Comparison of ENCODE assay signal across 8 cellular contexts in the genomic region with DNA sequence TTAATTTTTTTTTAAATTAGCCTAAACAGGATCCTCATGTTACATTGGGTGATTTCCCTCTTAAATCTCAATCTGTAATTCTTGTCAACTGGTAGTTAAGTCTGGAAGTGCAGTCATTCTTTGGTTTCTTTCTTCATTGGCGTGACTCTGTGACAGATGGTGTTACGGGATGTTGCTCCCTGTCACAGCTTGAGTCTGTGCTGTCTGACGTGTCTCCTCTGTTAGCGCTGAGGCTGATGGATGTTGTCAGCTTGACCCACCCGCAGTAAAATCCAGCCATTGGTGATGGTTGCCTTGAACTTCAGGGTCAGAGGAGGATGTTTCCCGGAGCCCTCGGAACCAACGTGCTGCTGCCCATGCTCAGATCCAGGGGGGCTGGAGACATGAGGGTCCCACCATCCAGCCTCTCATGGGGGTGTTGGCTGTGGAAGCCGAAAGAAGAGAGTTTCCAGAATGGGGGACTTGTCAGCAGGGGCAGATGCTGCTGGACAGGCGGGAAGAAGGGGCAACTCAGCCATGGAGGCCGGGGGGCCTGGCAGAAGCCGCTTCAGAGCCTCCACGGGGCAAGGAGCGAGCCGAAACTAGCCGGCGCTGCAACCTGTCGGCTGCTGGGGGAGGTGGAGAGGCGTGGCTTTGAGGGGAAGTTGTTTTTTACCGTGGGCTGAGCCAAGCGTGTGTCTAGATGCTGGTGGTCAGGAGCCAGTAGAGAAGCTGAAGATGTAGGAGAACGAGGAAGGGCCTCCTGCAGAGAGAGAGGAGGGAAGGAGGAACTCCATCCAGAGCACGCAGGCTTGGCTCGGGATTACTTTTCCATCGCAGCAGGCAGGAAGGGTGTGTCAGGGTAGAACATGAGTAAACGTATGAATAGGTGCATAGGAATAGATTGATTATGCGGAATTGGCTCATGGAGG. TPM values are rescaled to one million over a fixed set of nuclear protein-coding genes. Genes with fewer than 3 reads are reported as not detected.
DNase-seq lines count a peak whose midpoint lies in the region; ATAC-seq and TF ChIP-seq lines count a peak whose summit lies in the region.

No MANE protein-coding gene starts in this region.

- no peak overlapping the region for H4K91ac ChIP-seq in trophoblast cell (ENCODE audit: low read depth, low read length)

- peaks cover 2% of the 10 kb centered on the region for H3K79me1 ChIP-seq in trophoblast cell (ENCODE audit: low read length)

- no peak overlapping the region for H2AFZ ChIP-seq in trophoblast cell (ENCODE audit: insufficient read depth, low read length, poor library complexity)

- H2AK5ac ChIP-seq in trophoblast cell (ENCODE audit: low read length), result no peak overlapping the region

- H4K8ac ChIP-seq in trophoblast cell (ENCODE audit: low read depth, low read length), result no peak overlapping the region

- peaks cover 35% of the 10 kb centered on the region for H3K36me3 Mint-ChIP-seq in endothelial cell (ENCODE audit: low read depth, unreplicated experiment)

- H3K23ac ChIP-seq in trophoblast cell (ENCODE audit: low read length), result no peak overlapping the region

- ATAC-seq in GM19397 (IDR thresholded peaks at IDR 0.05; ENCODE audit: unreplicated experiment), result no peak

- H2BK5ac ChIP-seq in trophoblast cell (ENCODE audit: low read depth, low read length, poor library complexity), result no peak overlapping the region

- no peak overlapping the region for H2BK120ac ChIP-seq in trophoblast cell (ENCODE audit: insufficient read depth, low read length, poor library complexity)

- H3K27ac ChIP-seq in trophoblast cell (ENCODE audit: low read depth, low read length), result no peak overlapping the region

- H3K36me3 ChIP-seq in trophoblast cell (ENCODE audit: control insufficient read depth in 1 of 2, insufficient read depth in 2 of 2, low read length in 2 of 2), result peaks cover 22 to 26% of the 10 kb centered on the region in 2 experiments

- WGBS in trophoblast cell (ENCODE audit: extremely low coverage, insufficient coverage, insufficient read length), result no CpG with 5 or more reads among the region's 27 CpGs

- no peak overlapping the region for H4K12ac ChIP-seq in trophoblast cell (ENCODE audit: low read depth, low read length)

- H3K14ac ChIP-seq in trophoblast cell (ENCODE audit: low read length), result no peak overlapping the region

- peak; percentile 81 for DNase-seq in G401 (ENCODE audit: low spot score)
- peak; percentile 50 for DNase-seq in NCI-H446 treated with DMSO at 0.1 percent for 48 hours (lab: John Stamatoyannopoulos, UW)
- DNase-seq in endothelial cell (ENCODE audit: low spot score), result no peak
- no peak for DNase-seq in trophoblast cell
- DNase-seq in inferior parietal cortex (ENCODE audit: extremely low spot score), result no peak
- no peak for DNase-seq in DMS114 treated with DMSO at 0.1 percent for 48 hours (lab: John Stamatoyannopoulos, UW; ENCODE audit: unreplicated experiment)
- no peak for DNase-seq in 8988T

- no peak overlapping the region for H3K9ac ChIP-seq in trophoblast cell (ENCODE audit: low read length)

- no peaks in the 10 kb centered on the region for H3K9me3 Mint-ChIP-seq in endothelial cell (ENCODE audit: unreplicated experiment)

- H3K27me3 ChIP-seq in trophoblast cell (ENCODE audit: insufficient read depth, low read length), result no peaks in the 10 kb centered on the region

- H2BK12ac ChIP-seq in trophoblast cell (ENCODE audit: low read length), result no peak overlapping the region

- no peak for TF ChIP-seq CTCF in endothelial cell (IDR thresholded peaks at IDR 0.05; ENCODE audit: unreplicated experiment)

- H3K4me2 ChIP-seq in trophoblast cell (ENCODE audit: low read length), result no peak overlapping the region

- H3K4me3 Mint-ChIP-seq in endothelial cell (ENCODE audit: unreplicated experiment), result no peak overlapping the region

- peaks cover 4% of the 10 kb centered on the region for H3K79me2 ChIP-seq in trophoblast cell (ENCODE audit: control insufficient read depth, insufficient read depth, low read length, poor library complexity)

- H3K27ac Mint-ChIP-seq in endothelial cell (ENCODE audit: unreplicated experiment), result peak overlapping the region; percentile 24

- peaks cover 22% of the 10 kb centered on the region for H3K27me3 Mint-ChIP-seq in endothelial cell (ENCODE audit: unreplicated experiment)

- peaks cover 17 to 21% of the 10 kb centered on the region in 2 experiments for H3K4me1 ChIP-seq in trophoblast cell (ENCODE audit: control insufficient read depth in 1 of 2, insufficient read depth in 2 of 2, low read length in 2 of 2)

- H3K4me3 ChIP-seq in trophoblast cell (ENCODE audit: low read depth, low read length), result no peak overlapping the region

- H3K4me1 Mint-ChIP-seq in endothelial cell (ENCODE audit: unreplicated experiment), result peaks cover 22% of the 10 kb centered on the region

- in situ Hi-C loops in G401 (cut with HindIII; ENCODE audit: low sequenced_read_pairs), result no loop called here

- H3K9me3 ChIP-seq in trophoblast cell (ENCODE audit: insufficient read depth, low read depth, low read length), result peaks cover 2% of the 10 kb centered on the region

- H3K18ac ChIP-seq in trophoblast cell (ENCODE audit: low read length), result peak overlapping the region; percentile 34

- H3K4ac ChIP-seq in trophoblast cell (ENCODE audit: low read depth, low read length), result no peak overlapping the region

RNA-seq across cellular contexts. Expression of a gene that starts 3.5 kb away (rescaled TPM):
- total RNA-seq in G401 (2014; rRNA removed; shearing (Covaris generic)), result 55.9 and 107 TPM in 2 replicates
- 150 TPM for total RNA-seq in endothelial cell (ENCODE audit: unreplicated experiment)
- polyA plus RNA-seq in trophoblast cell (2013), result 85.9 and 88.3 TPM in 2 replicates

RNA-seq across cellular contexts. Expression of a gene that starts 40.6 kb away (rescaled TPM):
- 98.5 and 102 TPM in 2 replicates for total RNA-seq in G401 (2014; rRNA removed; shearing (Covaris generic))
- total RNA-seq in endothelial cell (ENCODE audit: unreplicated experiment), result 61.3 TPM
- polyA plus RNA-seq in trophoblast cell (2013), result 81.6 and 84.3 TPM in 2 replicates

Comparison
In these comparisons a context has a peak if more than half of its experiments do, and no peak if none do; other contexts are left out.
1. DNase-seq: peak in G401 (single experiment) and NCI-H446 treated with DMSO at 0.1 percent for 48 hours (single experiment); none in endothelial cell (single experiment), trophoblast cell (0 of 2), inferior parietal cortex (single experiment), DMS114 treated with DMSO at 0.1 percent for 48 hours (single experiment) and 8988T (single experiment).